ENCODE assay signal across 2 cellular contexts in genomic region chr20:43906505-43907034, GRCh38.
A peak's percentile ranks its signal among the peaks of the same experiment; 100 is the strongest.
TF ChIP-seq lines count a peak whose summit lies in the region.

No MANE protein-coding gene starts in this region.

TF ChIP-seq in HepG2, 621 proteins besides CTCF, POLR2A, EP300 and RAD21:
- TF ChIP-seq FOXA3 (CRISPR knock-in tag; IDR thresholded peaks at IDR 0.05) (no peak), CEBPB (IDR thresholded peaks at IDR 0.05; ENCODE audit: borderline replicate concordance, low read depth, low read length) (peak; percentile 64; the same call in 1 of the 2 replicates)

TF ChIP-seq in IMR-90, 13 proteins besides CTCF, POLR2A, EP300 and RAD21:
- TF ChIP-seq RFX5 (IDR thresholded peaks at IDR 0.05; ENCODE audit: low read depth, low read length) = no peak
- TF ChIP-seq MAFK (IDR thresholded peaks at IDR 0.05; ENCODE audit: low read depth, low read length) = no peak
- TF ChIP-seq, protein P1, sequence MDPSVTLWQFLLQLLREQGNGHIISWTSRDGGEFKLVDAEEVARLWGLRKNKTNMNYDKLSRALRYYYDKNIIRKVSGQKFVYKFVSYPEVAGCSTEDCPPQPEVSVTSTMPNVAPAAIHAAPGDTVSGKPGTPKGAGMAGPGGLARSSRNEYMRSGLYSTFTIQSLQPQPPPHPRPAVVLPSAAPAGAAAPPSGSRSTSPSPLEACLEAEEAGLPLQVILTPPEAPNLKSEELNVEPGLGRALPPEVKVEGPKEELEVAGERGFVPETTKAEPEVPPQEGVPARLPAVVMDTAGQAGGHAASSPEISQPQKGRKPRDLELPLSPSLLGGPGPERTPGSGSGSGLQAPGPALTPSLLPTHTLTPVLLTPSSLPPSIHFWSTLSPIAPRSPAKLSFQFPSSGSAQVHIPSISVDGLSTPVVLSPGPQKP (IDR thresholded peaks at IDR 0.05; ENCODE audit: borderline replicate concordance, low read depth, low read length) = no peak
- TF ChIP-seq CEBPB (IDR thresholded peaks at IDR 0.05; ENCODE audit: low read depth, low read length) = peak; percentile 76
TF ChIP-seq in IMR-90: peak in this region for 1.
